ENCODE assay signal across 18 cellular contexts in genomic region chr12:81114241-81114640, GRCh38.
DNase-seq lines count a peak whose midpoint lies in the region; ATAC-seq, FAIRE-seq and TF ChIP-seq lines count a peak whose summit lies in the region.
"Had no signal": no experiment of that assay in that cellular context is flagged by ENCODE, and none has a peak within 500 bp of the region (broad histone marks: within the 10 kb centered on the region; RNA-seq: fewer than 3 reads in every experiment).

No MANE protein-coding gene starts in this region.

- FAIRE-seq in D721Med (lab: Jason Lieb, UNC) = peak; percentile 93
- FAIRE-seq: A204.1, H1 had no signal

- TF ChIP-seq CTCF in D721Med (IDR thresholded peaks at IDR 0.05; ENCODE audit: insufficient read depth, missing control alignments) (no peak), VCaP (conservative IDR thresholded peaks at IDR 0.05) (no peak)

- DNase-seq in COLO829 (ENCODE audit: low spot score) (peak; percentile 8), D721Med (ENCODE audit: insufficient read length, low spot score) (no peak), NCI-H2171 treated with DMSO at 0.1 percent for 48 hours (lab: John Stamatoyannopoulos, UW) (peak; percentile 95), GM19240 (ENCODE audit: insufficient read length, low spot score) (no peak), activated gamma-delta T cell treated with Interleukin-2 at 50 U/mL for 16 hours (no peak)
- DNase-seq: ACHN; BE2C; C1 segment of cervical spinal cord; CD4-positive, CD25-positive, alpha-beta regulatory T cell; CD8-positive, alpha-beta memory T cell; DMS79 treated with DMSO at 0.1 percent for 48 hours; GF-D8; H9 had no signal

- H3K27ac ChIP-seq in VCaP = peak overlapping the region; percentile 8; the same call in 1 of the 2 replicates
- H3K27ac ChIP-seq: KMS-11 had no signal

- ATAC-seq in HG02798 (IDR thresholded peaks at IDR 0.05; ENCODE audit: poor library complexity, unreplicated experiment) = no peak

Comparison
In these comparisons a context has a peak if more than half of its experiments do, and no peak if none do; other contexts are left out.
1. DNase-seq: peak in COLO829 (single experiment) and NCI-H2171 treated with DMSO at 0.1 percent for 48 hours (single experiment); none in D721Med (single experiment), GM19240 (single experiment) and activated gamma-delta T cell treated with Interleukin-2 at 50 U/mL for 16 hours (single experiment).